Comparison of ENCODE assay signal across 1 cellular context in genomic region chr12:1737643-1738286, GRCh38.
TF ChIP-seq lines count a peak whose summit lies in the region.

No MANE protein-coding gene starts in this region.

TF ChIP-seq in HEK293, 187 proteins besides CTCF, POLR2A, EP300 and RAD21 (continued from another document):
- TF ChIP-seq ZNF18 (tag by site-specific recombination; IDR thresholded peaks at IDR 0.05), result peak; percentile 58; the same call in 1 of the 2 replicates
- TF ChIP-seq ZNF600 (tag by site-specific recombination; IDR thresholded peaks at IDR 0.05), result peak; percentile 46; the same call in 1 of the 2 replicates
- peak; percentile 78 for TF ChIP-seq KLF1 (tag by site-specific recombination; IDR thresholded peaks at IDR 0.05)
- TF ChIP-seq OSR2 (tag by site-specific recombination; IDR thresholded peaks at IDR 0.05), result 0 out of 2 replicates have a peak, but pooled peaks have one; percentile 22
